19 cellular contexts compared by ENCODE assay signal in genomic region chr5:33712664-33713063, GRCh38.
"Had no signal": no experiment of that assay in that cellular context is flagged by ENCODE, and none has a peak within 500 bp of the region (broad histone marks: within the 10 kb centered on the region; RNA-seq: fewer than 3 reads in every experiment).

No MANE protein-coding gene starts in this region.

- H3K4me3 ChIP-seq: esophagus muscularis mucosa, gastrocnemius medialis, heart right ventricle, lower lobe of right lung, prostate gland, spleen, testis, tibial nerve had no signal

- H3K9me3 ChIP-seq: esophagus muscularis mucosa, gastrocnemius medialis, lower lobe of right lung, prostate gland, testis had no signal

- DNase-seq: effector memory CD8-positive, alpha-beta T cell; gastrocnemius medialis; heart right ventricle; hypothalamus; kidney glomerular epithelial cell; lower lobe of right lung; naive thymus-derived CD4-positive, alpha-beta T cell; nephron progenitor cell; spleen; stimulated activated CD4-positive, alpha-beta T cell treated with anti-CD3 and anti-CD28 coated beads, Interleukin-15, amount 100 ng/mL, for 24 hours; stimulated activated CD4-positive, alpha-beta T cell treated with anti-CD3 and anti-CD28 coated beads, Interleukin-1b, Interleukin-23, amount 100 ng/mL, for 48 hours; stimulated activated CD4-positive, alpha-beta T cell treated with anti-CD3 and anti-CD28 coated beads, Interleukin-4, amount 100 ng/mL, for 24 hours; testis had no signal

- H3K27ac ChIP-seq: epithelial cell of prostate, parathyroid adenoma, prostate gland had no signal

- ATAC-seq: effector memory CD8-positive, alpha-beta T cell; gastrocnemius medialis; naive thymus-derived CD4-positive, alpha-beta T cell; stimulated activated memory B cell treated with anti-CD40 and anti-IgM and Interleukin-4, amounts not matched to agents 10 μg/mL and 1 μg/mL and 100 μg/mL, for 72 hours had no signal

- H3K27me3 ChIP-seq: esophagus muscularis mucosa, gastrocnemius medialis, heart right ventricle, spleen, testis, tibial nerve had no signal

- H3K4me1 ChIP-seq: esophagus muscularis mucosa, gastrocnemius medialis, lower lobe of right lung, parathyroid adenoma, prostate gland, testis had no signal

- H3K36me3 ChIP-seq: esophagus muscularis mucosa, gastrocnemius medialis, heart right ventricle, lower lobe of right lung, prostate gland, spleen, tibial nerve had no signal
